In the genomic region with DNA sequence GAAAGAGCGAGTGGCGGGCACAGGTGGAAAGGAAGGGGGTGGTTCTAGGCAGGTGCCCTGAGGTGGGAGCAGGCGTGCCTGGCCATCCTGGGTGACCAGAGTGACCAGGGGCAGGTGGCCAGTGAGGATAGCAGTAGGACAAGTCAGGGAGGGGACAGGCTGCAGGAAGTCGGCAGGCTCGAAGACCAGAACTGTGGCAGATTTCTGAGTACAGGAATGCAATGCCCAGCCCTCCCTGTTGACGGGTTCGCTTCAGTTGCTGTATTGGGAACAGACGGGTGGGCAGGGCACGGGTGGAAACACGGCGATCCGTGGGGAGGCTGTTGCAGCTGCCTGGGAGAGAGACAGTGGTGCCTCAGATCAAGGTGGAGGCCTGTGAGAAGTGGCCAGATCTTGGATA, we compare ENCODE assay signal across 15 cellular contexts. TPM values are rescaled to one million over a fixed set of nuclear protein-coding genes. Genes with fewer than 3 reads are reported as not detected.
A peak's percentile ranks its signal among the peaks of the same experiment; 100 is the strongest.
DNase-seq lines count a peak whose midpoint lies in the region; ATAC-seq, FAIRE-seq and TF ChIP-seq lines count a peak whose summit lies in the region.
"Had no signal": no experiment of that assay in that cellular context is flagged by ENCODE, and none has a peak within 500 bp of the region (broad histone marks: within the 10 kb centered on the region; RNA-seq: fewer than 3 reads in every experiment).

No MANE protein-coding gene starts in this region.

- H3K36me3 ChIP-seq in HepG2 (replicated peaks in 1 of 2; ENCODE audit: control insufficient read depth in 1 of 2, insufficient read depth in 2 of 2, low read length in 2 of 2): no peaks in the 10 kb centered on the region
- peaks cover 0 to 6% (median 0%) of the 10 kb centered on the region in 4 donors for H3K36me3 ChIP-seq in right lobe of liver
- H3K36me3 ChIP-seq in MG63: peaks cover 13% of the 10 kb centered on the region

- BruUV-seq in HepG2 (replicated peaks; lab: Mats Ljungman, UMichigan): no TSS peak

- POLR2A ChIA-PET in HepG2 (lab: Yijun Ruan, JAX): no interaction called here
- POLR2A ChIA-PET in activated B cell treated with CpG ODN at 0.5 μM for 24 hours (lab: Charles Lee): interaction anchor here (2.9 kb wide), 1 partner anchor 224 kb away, joined by 20 read pairs; no protein-coding TSS in a partner anchor

- FAIRE-seq in HepG2 (lab: Jason Lieb, UNC): no peak

- H3K36me3 Mint-ChIP-seq in activated B cell treated with CpG ODN at 0.5 μM for 24 hours (ENCODE audit: low read depth): peaks cover 12% of the 10 kb centered on the region
- peaks cover 0 to 4% (median 0%) of the 10 kb centered on the region in 3 donors for H3K36me3 Mint-ChIP-seq in immature natural killer cell

- ATAC-seq in HepG2: no peak
- ATAC-seq in right lobe of liver: no peak
- ATAC-seq in activated B cell treated with CpG ODN at 0.5 μM for 24 hours (ENCODE audit: low read depth): no peak
- no peak for ATAC-seq in GM19395 (IDR thresholded peaks at IDR 0.05; ENCODE audit: unreplicated experiment)
- ATAC-seq: gastrocnemius medialis had no signal

- H3K4me3 Mint-ChIP-seq in activated B cell treated with CpG ODN at 0.5 μM for 24 hours (peak overlapping the region; percentile 46), immature natural killer cell (peak overlapping the region; percentile 3 to 88 (median 55))

- no peak overlapping the region for H2AFZ ChIP-seq in HepG2 (ENCODE audit: low read length)

- TF ChIP-seq EP300 in HepG2 (IDR thresholded peaks at IDR 0.05; ENCODE audit: low read depth in 2 of 2, low read length in 2 of 2): no peak
- TF ChIP-seq EP300 in HepG2 (CRISPR knock-in tag; IDR thresholded peaks at IDR 0.05; ENCODE audit: borderline replicate concordance): no peak

- TF ChIP-seq POLR2A in HepG2 (IDR thresholded peaks at IDR 0.05; ENCODE audit: insufficient read depth in 1 of 2, low read depth in 2 of 2, low read length in 2 of 2) (no peak), right lobe of liver (IDR thresholded peaks at IDR 0.05) (no peak)

- H3K9ac ChIP-seq in HepG2 (ENCODE audit: insufficient read depth, low read depth, low read length): peak overlapping the region; percentile 3; the same call in 1 of the 2 replicates

- H3K27ac ChIP-seq in HepG2 (ENCODE audit: extremely low read length, insufficient read depth, low read length) (no peak overlapping the region), right lobe of liver (no peak overlapping the region)
- H3K27ac ChIP-seq: gastrocnemius medialis, WERI-Rb-1 had no signal

- no peak for TF ChIP-seq CTCF in HepG2 (CRISPR knock-in tag; IDR thresholded peaks at IDR 0.05)
- TF ChIP-seq CTCF in right lobe of liver (IDR thresholded peaks at IDR 0.05): no peak
- no peak for TF ChIP-seq CTCF in activated B cell treated with CpG ODN at 0.5 μM for 24 hours (IDR thresholded peaks at IDR 0.05)

- 92% methylated on average over 11 of the region's 12 CpGs for WGBS in HepG2 (ENCODE audit: low lambda C conversion rate)
- 100% methylated on average over 4 of the region's 12 CpGs for WGBS in right lobe of liver (ENCODE audit: insufficient coverage, low coverage, low lambda C conversion rate, missing lambda C conversion rate)

- 0 out of 2 replicates have a peak overlapping the region, but pooled peaks have one; percentile 78 for H3K4me2 ChIP-seq in HepG2 (ENCODE audit: low read depth, low read length)

- peaks cover 40% of the 10 kb centered on the region for H3K4me1 ChIP-seq in HepG2 (ENCODE audit: insufficient read depth, low read length)
- H3K4me1 ChIP-seq in right lobe of liver: peaks cover 0 to 17% (median 4%) of the 10 kb centered on the region in 4 donors

- no peaks in the 10 kb centered on the region for H3K27me3 Mint-ChIP-seq in activated B cell treated with CpG ODN at 0.5 μM for 24 hours
- H3K27me3 Mint-ChIP-seq in immature natural killer cell (ENCODE audit: low read depth in 3 of 3): peaks cover 2 to 14% (median 8%) of the 10 kb centered on the region in 3 donors

- H3K27me3 ChIP-seq in HepG2 (ENCODE audit: control insufficient read depth in 1 of 2, insufficient read depth in 2 of 2, low read length in 2 of 2) (no peaks in the 10 kb centered on the region; a peak in 1 of 5 replicates), right lobe of liver (no peaks in the 10 kb centered on the region), MG63 (no peaks in the 10 kb centered on the region)
- H3K27me3 ChIP-seq: gastrocnemius medialis had no signal

- H3K79me2 ChIP-seq in HepG2 (ENCODE audit: insufficient read depth, low read length): peaks cover 11% of the 10 kb centered on the region

- H4K20me1 ChIP-seq in HepG2 (ENCODE audit: insufficient read depth, low read length): no peaks in the 10 kb centered on the region

- TF ChIP-seq RAD21 in HepG2 (CRISPR knock-in tag; IDR thresholded peaks at IDR 0.05): no peak

- H3K4me1 Mint-ChIP-seq in activated B cell treated with CpG ODN at 0.5 μM for 24 hours: peaks cover 33% of the 10 kb centered on the region
- H3K4me1 Mint-ChIP-seq in immature natural killer cell: peaks cover 36 to 38% of the 10 kb centered on the region in 2 donors

- H3K4me3 ChIP-seq in HepG2 (replicated peaks in 1 of 3; ENCODE audit: insufficient read depth in 1 of 3, low read depth in 2 of 3, low read length in 3 of 3) (no peak overlapping the region), right lobe of liver (no peak overlapping the region), MG63 (no peak overlapping the region; the same call in 1 of the 2 replicates)

- in situ Hi-C loops in HepG2 (cut with HindIII; ENCODE audit: extremely low pct_ligation_motif_present, low pct_unique_long_range_greater_than_20kb): no loop called here

- H3K27ac Mint-ChIP-seq in activated B cell treated with CpG ODN at 0.5 μM for 24 hours: no peak overlapping the region
- H3K27ac Mint-ChIP-seq in immature natural killer cell: peak overlapping the region in 4 of 6 donors; percentile 55 to 73 (median 68)

- H3K9me3 ChIP-seq in HepG2 (ENCODE audit: low read length) (no peaks in the 10 kb centered on the region), right lobe of liver (no peaks in the 10 kb centered on the region), MG63 (no peaks in the 10 kb centered on the region)
- H3K9me3 ChIP-seq: gastrocnemius medialis had no signal

- intact Hi-C loops in HepG2 (cut with micrococcal nuclease; ENCODE audit: unreplicated experiment) (no loop called here), right lobe of liver (cut with DNase I) (no loop called here), activated B cell treated with CpG ODN at 0.5 μM for 24 hours (cut with micrococcal nuclease) (no loop called here)

- DNase-seq in HepG2 (ENCODE audit: low spot score) (no peak), right lobe of liver (no peak), activated B cell treated with CpG ODN at 0.5 μM for 24 hours (no peak), immature natural killer cell (no peak), MG63 (no peak), NCI-H146 (lab: John Stamatoyannopoulos, UW) (no peak), SKM-1 treated with dmso at 0.1 percent for 144 hours (lab: John Stamatoyannopoulos, UW; ENCODE audit: unreplicated experiment) (no peak)
- DNase-seq: gastrocnemius medialis; GF-D8; occipital lobe; stimulated activated CD4-positive, alpha-beta T cell treated with anti-CD3 and anti-CD28 coated beads, Interleukin-15, amount 100 ng/mL, for 24 hours; WERI-Rb-1 had no signal

- CTCF ChIA-PET in HepG2 (lab: Yijun Ruan, JAX; ENCODE audit: low intra/inter-chr PET ratio, low total read pairs): no interaction called here
- CTCF ChIA-PET in activated B cell treated with CpG ODN at 0.5 μM for 24 hours (lab: Charles Lee): interaction anchor here (1.1 to 4.3 kb wide), 2 partner anchors 26 to 193 kb away, joined by 3 to 29 read pairs; no protein-coding TSS in a partner anchor

- H3K9me3 Mint-ChIP-seq in activated B cell treated with CpG ODN at 0.5 μM for 24 hours: no peaks in the 10 kb centered on the region
- no peaks in the 10 kb centered on the region for H3K9me3 Mint-ChIP-seq in immature natural killer cell

RNA-seq across cellular contexts. Expression of gene ZNF628, which starts 1.9 kb away (rescaled TPM):
- total RNA-seq in HepG2 (2016; rRNA removed; fragmentation: Illumina TruSeq; extraction: Trizol) (1.00 and 1.2 TPM in 2 replicates), right lobe of liver (1 to 10 TPM; 3.4 to 9.2 (median 4.4) TPM), activated B cell treated with CpG ODN at 0.5 μM for 24 hours (10.4 and 12.7 TPM in 2 replicates)
- 0.53 and 0.91 TPM in 2 replicates for total RNA-seq in HepG2 (2016; cell fraction: cytosol; rRNA removed; fragmentation: Illumina TruSeq; extraction: Trizol; ENCODE audit: low read depth)
- 0.98 and 1.1 TPM in 2 replicates for total RNA-seq in HepG2 (2016; cell fraction: insoluble cytoplasmic fraction; rRNA removed; fragmentation: Illumina TruSeq; extraction: Trizol)
- 1.9 and 2.5 TPM in 2 replicates for total RNA-seq in HepG2 (2016; cell fraction: membrane; rRNA removed; fragmentation: Illumina TruSeq; extraction: Trizol)
- total RNA-seq in HepG2 (2016; cell fraction: nucleus; rRNA removed; fragmentation: Illumina TruSeq; extraction: Trizol): 1.2 TPM in 2 replicates
- polyA plus RNA-seq in HepG2 (2011; rRNA removed) (0.48 and 0.54 TPM in 2 replicates), immature natural killer cell (under 1 TPM; 0.14 to 0.72 (median 0.21) TPM)
- 0.19 and 0.56 TPM in 2 replicates for polyA plus RNA-seq in HepG2 (2011; cell fraction: cytosol; rRNA removed)
- polyA plus RNA-seq in HepG2 (2011; cell fraction: nucleus; rRNA removed): 2.8 and 4.7 TPM in 2 replicates
- 1.7 and 1.9 TPM in 2 replicates for polyA plus RNA-seq in HepG2 (2012)
- 0.40 and 0.47 TPM in 2 replicates for polyA plus RNA-seq in HepG2 (2016; cell fraction: cytosol; fragmentation: Illumina TruSeq; extraction: Trizol; ENCODE audit: low read depth)
- 1.4 and 2.1 TPM in 2 replicates for polyA plus RNA-seq in HepG2 (2016; cell fraction: insoluble cytoplasmic fraction; fragmentation: Illumina TruSeq; extraction: Trizol; ENCODE audit: low read depth)
- 1.1 and 2.4 TPM in 2 replicates for polyA plus RNA-seq in HepG2 (2016; cell fraction: membrane; fragmentation: Illumina TruSeq; extraction: Trizol; ENCODE audit: low read depth)
- polyA plus RNA-seq in HepG2 (2016; cell fraction: nucleus; fragmentation: Illumina TruSeq; extraction: Trizol; ENCODE audit: insufficient read depth, low read depth): 2.5 and 2.7 TPM in 2 replicates
- polyA minus RNA-seq in HepG2 (2011; rRNA and poly(A)+ RNA removed; ENCODE audit: low replicate concordance): 0.75 and 2.3 TPM in 2 replicates
- polyA minus RNA-seq in HepG2 (2011; cell fraction: cytosol; rRNA and poly(A)+ RNA removed): 1.9 and 2.1 TPM in 2 replicates
- 0.62 and 1.8 TPM in 2 replicates for polyA minus RNA-seq in HepG2 (2011; cell fraction: nucleus; rRNA and poly(A)+ RNA removed)
- total RNA-seq in MG63 (2014; rRNA removed; shearing (Covaris generic); ENCODE audit: low replicate concordance): 3.1 and 4.0 TPM in 2 replicates

RNA-seq across cellular contexts. Expression of gene NAT14, which starts 6.6 kb away (rescaled TPM):
- total RNA-seq in HepG2 (2016; rRNA removed; fragmentation: Illumina TruSeq; extraction: Trizol) (14.7 and 22.3 TPM in 2 replicates), right lobe of liver (1 to 10 TPM; 2.5 to 6.0 (median 3.9) TPM), activated B cell treated with CpG ODN at 0.5 μM for 24 hours (10.9 and 13.8 TPM in 2 replicates)
- total RNA-seq in HepG2 (2016; cell fraction: cytosol; rRNA removed; fragmentation: Illumina TruSeq; extraction: Trizol; ENCODE audit: low read depth): 15.7 and 17.4 TPM in 2 replicates
- 14.8 and 26.5 TPM in 2 replicates for total RNA-seq in HepG2 (2016; cell fraction: insoluble cytoplasmic fraction; rRNA removed; fragmentation: Illumina TruSeq; extraction: Trizol)
- total RNA-seq in HepG2 (2016; cell fraction: membrane; rRNA removed; fragmentation: Illumina TruSeq; extraction: Trizol): 24.1 and 26.6 TPM in 2 replicates
- total RNA-seq in HepG2 (2016; cell fraction: nucleus; rRNA removed; fragmentation: Illumina TruSeq; extraction: Trizol): 17.7 and 22.1 TPM in 2 replicates
- polyA plus RNA-seq in HepG2 (2011; rRNA removed) (20.7 and 24.7 TPM in 2 replicates), immature natural killer cell (1 to 10 TPM in 2 of 3 donors, not detected in 1; 2.7 to 4.8 TPM)
- 17.5 and 24.6 TPM in 2 replicates for polyA plus RNA-seq in HepG2 (2011; cell fraction: cytosol; rRNA removed)
- 37.8 and 42.1 TPM in 2 replicates for polyA plus RNA-seq in HepG2 (2011; cell fraction: nucleus; rRNA removed)
- 19.0 and 25.8 TPM in 2 replicates for polyA plus RNA-seq in HepG2 (2012)
- polyA plus RNA-seq in HepG2 (2016; cell fraction: cytosol; fragmentation: Illumina TruSeq; extraction: Trizol; ENCODE audit: low read depth): 18.4 and 22.8 TPM in 2 replicates
- polyA plus RNA-seq in HepG2 (2016; cell fraction: insoluble cytoplasmic fraction; fragmentation: Illumina TruSeq; extraction: Trizol; ENCODE audit: low read depth): 16.4 and 17.1 TPM in 2 replicates
- polyA plus RNA-seq in HepG2 (2016; cell fraction: membrane; fragmentation: Illumina TruSeq; extraction: Trizol; ENCODE audit: low read depth): 23.9 and 24.7 TPM in 2 replicates
- polyA plus RNA-seq in HepG2 (2016; cell fraction: nucleus; fragmentation: Illumina TruSeq; extraction: Trizol; ENCODE audit: insufficient read depth, low read depth): 40.3 and 41.0 TPM in 2 replicates
- polyA minus RNA-seq in HepG2 (2011; rRNA and poly(A)+ RNA removed; ENCODE audit: low replicate concordance): 4.3 and 11.1 TPM in 2 replicates
- 4.5 and 6.5 TPM in 2 replicates for polyA minus RNA-seq in HepG2 (2011; cell fraction: cytosol; rRNA and poly(A)+ RNA removed)
- polyA minus RNA-seq in HepG2 (2011; cell fraction: nucleus; rRNA and poly(A)+ RNA removed): 3.2 and 5.3 TPM in 2 replicates
- total RNA-seq in MG63 (2014; rRNA removed; shearing (Covaris generic); ENCODE audit: low replicate concordance): 19.7 and 35.1 TPM in 2 replicates

RNA-seq across cellular contexts. Expression of gene SSC5D, which starts 9.9 kb away (rescaled TPM):
- total RNA-seq in HepG2 (2016; rRNA removed; fragmentation: Illumina TruSeq; extraction: Trizol): not detected in 2 replicates
- total RNA-seq in HepG2 (2016; cell fraction: cytosol; rRNA removed; fragmentation: Illumina TruSeq; extraction: Trizol; ENCODE audit: low read depth): not detected in 2 replicates
- total RNA-seq in HepG2 (2016; cell fraction: insoluble cytoplasmic fraction; rRNA removed; fragmentation: Illumina TruSeq; extraction: Trizol): not detected in 2 replicates
- not detected in 2 replicates for total RNA-seq in HepG2 (2016; cell fraction: membrane; rRNA removed; fragmentation: Illumina TruSeq; extraction: Trizol)
- total RNA-seq in HepG2 (2016; cell fraction: nucleus; rRNA removed; fragmentation: Illumina TruSeq; extraction: Trizol): not detected in 2 replicates
- polyA plus RNA-seq in HepG2 (2011; rRNA removed): 0.03 TPM in 1 of 2 replicates, not detected in the other
- not detected in 2 replicates for polyA plus RNA-seq in HepG2 (2011; cell fraction: cytosol; rRNA removed)
- polyA plus RNA-seq in HepG2 (2011; cell fraction: nucleus; rRNA removed): 0.10 and 0.61 TPM in 2 replicates
- polyA plus RNA-seq in HepG2 (2012): 0.03 TPM in 1 of 2 replicates, not detected in the other
- polyA plus RNA-seq in HepG2 (2016; cell fraction: cytosol; fragmentation: Illumina TruSeq; extraction: Trizol; ENCODE audit: low read depth): not detected in 2 replicates
- polyA plus RNA-seq in HepG2 (2016; cell fraction: insoluble cytoplasmic fraction; fragmentation: Illumina TruSeq; extraction: Trizol; ENCODE audit: low read depth): not detected in 2 replicates
- polyA plus RNA-seq in HepG2 (2016; cell fraction: membrane; fragmentation: Illumina TruSeq; extraction: Trizol; ENCODE audit: low read depth): not detected in 2 replicates
- not detected in 2 replicates for polyA plus RNA-seq in HepG2 (2016; cell fraction: nucleus; fragmentation: Illumina TruSeq; extraction: Trizol; ENCODE audit: insufficient read depth, low read depth)
- 0.04 and 0.14 TPM in 2 replicates for polyA minus RNA-seq in HepG2 (2011; rRNA and poly(A)+ RNA removed; ENCODE audit: low replicate concordance)
- not detected in 2 replicates for polyA minus RNA-seq in HepG2 (2011; cell fraction: cytosol; rRNA and poly(A)+ RNA removed)
- polyA minus RNA-seq in HepG2 (2011; cell fraction: nucleus; rRNA and poly(A)+ RNA removed): 0.12 TPM in 1 of 2 replicates, not detected in the other
- total RNA-seq in right lobe of liver: 1 to 10 TPM in 4 of 6 experiments, under 1 TPM in 2; 0.35 to 1.6 (median 1.2) TPM
- 0.17 and 0.20 TPM in 2 replicates for total RNA-seq in activated B cell treated with CpG ODN at 0.5 μM for 24 hours
- not detected for polyA plus RNA-seq in immature natural killer cell
- total RNA-seq in MG63 (2014; rRNA removed; shearing (Covaris generic); ENCODE audit: low replicate concordance): 1.4 TPM in 1 of 2 replicates, not detected in the other

RNA-seq across cellular contexts. Expression of gene C19orf85, which starts 13.8 kb away (rescaled TPM):
- total RNA-seq in HepG2 (2016; rRNA removed; fragmentation: Illumina TruSeq; extraction: Trizol): not detected in 2 replicates
- total RNA-seq in HepG2 (2016; cell fraction: cytosol; rRNA removed; fragmentation: Illumina TruSeq; extraction: Trizol; ENCODE audit: low read depth): not detected in 2 replicates
- not detected in 2 replicates for total RNA-seq in HepG2 (2016; cell fraction: insoluble cytoplasmic fraction; rRNA removed; fragmentation: Illumina TruSeq; extraction: Trizol)
- total RNA-seq in HepG2 (2016; cell fraction: membrane; rRNA removed; fragmentation: Illumina TruSeq; extraction: Trizol): not detected in 2 replicates
- not detected in 2 replicates for total RNA-seq in HepG2 (2016; cell fraction: nucleus; rRNA removed; fragmentation: Illumina TruSeq; extraction: Trizol)
- not detected in 2 replicates for polyA plus RNA-seq in HepG2 (2011; rRNA removed)
- not detected in 2 replicates for polyA plus RNA-seq in HepG2 (2011; cell fraction: cytosol; rRNA removed)
- not detected in 2 replicates for polyA plus RNA-seq in HepG2 (2011; cell fraction: nucleus; rRNA removed)
- polyA plus RNA-seq in HepG2 (2012): not detected in 2 replicates
- polyA plus RNA-seq in HepG2 (2016; cell fraction: cytosol; fragmentation: Illumina TruSeq; extraction: Trizol; ENCODE audit: low read depth): not detected in 2 replicates
- not detected in 2 replicates for polyA plus RNA-seq in HepG2 (2016; cell fraction: insoluble cytoplasmic fraction; fragmentation: Illumina TruSeq; extraction: Trizol; ENCODE audit: low read depth)
- polyA plus RNA-seq in HepG2 (2016; cell fraction: membrane; fragmentation: Illumina TruSeq; extraction: Trizol; ENCODE audit: low read depth): not detected in 2 replicates
- not detected in 2 replicates for polyA plus RNA-seq in HepG2 (2016; cell fraction: nucleus; fragmentation: Illumina TruSeq; extraction: Trizol; ENCODE audit: insufficient read depth, low read depth)
- not detected in 2 replicates for polyA minus RNA-seq in HepG2 (2011; rRNA and poly(A)+ RNA removed; ENCODE audit: low replicate concordance)
- not detected in 2 replicates for polyA minus RNA-seq in HepG2 (2011; cell fraction: cytosol; rRNA and poly(A)+ RNA removed)
- polyA minus RNA-seq in HepG2 (2011; cell fraction: nucleus; rRNA and poly(A)+ RNA removed): not detected in 2 replicates
- total RNA-seq in right lobe of liver: not detected
- total RNA-seq in activated B cell treated with CpG ODN at 0.5 μM for 24 hours: not detected in 2 replicates
- polyA plus RNA-seq in immature natural killer cell: not detected
- not detected in 2 replicates for total RNA-seq in MG63 (2014; rRNA removed; shearing (Covaris generic); ENCODE audit: low replicate concordance)
- total RNA-seq: gastrocnemius medialis, NCI-H460, occipital lobe had no signal
- polyA plus RNA-seq: adipose tissue had no signal

RNA-seq across cellular contexts. Expression of gene ISOC2, which starts 16.9 kb away (rescaled TPM):
- total RNA-seq in HepG2 (2016; rRNA removed; fragmentation: Illumina TruSeq; extraction: Trizol): 105 and 106 TPM in 2 replicates
- 58.0 and 83.1 TPM in 2 replicates for total RNA-seq in HepG2 (2016; cell fraction: cytosol; rRNA removed; fragmentation: Illumina TruSeq; extraction: Trizol; ENCODE audit: low read depth)
- total RNA-seq in HepG2 (2016; cell fraction: insoluble cytoplasmic fraction; rRNA removed; fragmentation: Illumina TruSeq; extraction: Trizol): 111 TPM in 2 replicates
- 74.7 and 115 TPM in 2 replicates for total RNA-seq in HepG2 (2016; cell fraction: membrane; rRNA removed; fragmentation: Illumina TruSeq; extraction: Trizol)
- total RNA-seq in HepG2 (2016; cell fraction: nucleus; rRNA removed; fragmentation: Illumina TruSeq; extraction: Trizol): 35.2 and 36.6 TPM in 2 replicates
- 76.8 and 91.2 TPM in 2 replicates for polyA plus RNA-seq in HepG2 (2011; rRNA removed)
- polyA plus RNA-seq in HepG2 (2011; cell fraction: cytosol; rRNA removed): 54.7 and 108 TPM in 2 replicates
- polyA plus RNA-seq in HepG2 (2011; cell fraction: nucleus; rRNA removed): 86.0 and 95.9 TPM in 2 replicates
- 45.9 and 55.5 TPM in 2 replicates for polyA plus RNA-seq in HepG2 (2012)
- polyA plus RNA-seq in HepG2 (2016; cell fraction: cytosol; fragmentation: Illumina TruSeq; extraction: Trizol; ENCODE audit: low read depth): 60.4 and 89.7 TPM in 2 replicates
- polyA plus RNA-seq in HepG2 (2016; cell fraction: insoluble cytoplasmic fraction; fragmentation: Illumina TruSeq; extraction: Trizol; ENCODE audit: low read depth): 101 and 114 TPM in 2 replicates
- polyA plus RNA-seq in HepG2 (2016; cell fraction: membrane; fragmentation: Illumina TruSeq; extraction: Trizol; ENCODE audit: low read depth): 71.9 and 93.3 TPM in 2 replicates
- 63.4 and 69.6 TPM in 2 replicates for polyA plus RNA-seq in HepG2 (2016; cell fraction: nucleus; fragmentation: Illumina TruSeq; extraction: Trizol; ENCODE audit: insufficient read depth, low read depth)
- 18.3 and 57.5 TPM in 2 replicates for polyA minus RNA-seq in HepG2 (2011; rRNA and poly(A)+ RNA removed; ENCODE audit: low replicate concordance)
- 34.3 and 34.6 TPM in 2 replicates for polyA minus RNA-seq in HepG2 (2011; cell fraction: cytosol; rRNA and poly(A)+ RNA removed)
- polyA minus RNA-seq in HepG2 (2011; cell fraction: nucleus; rRNA and poly(A)+ RNA removed): 21.0 and 25.6 TPM in 2 replicates
- 100 to 1,000 TPM in 3 of 6 experiments, 10 to 100 TPM in 3; 69.4 to 222 (median 100) TPM for total RNA-seq in right lobe of liver
- 28.7 and 29.0 TPM in 2 replicates for total RNA-seq in activated B cell treated with CpG ODN at 0.5 μM for 24 hours
- 10 to 100 TPM; 30.4 to 46.0 (median 34.2) TPM for polyA plus RNA-seq in immature natural killer cell
- 149 and 180 TPM in 2 replicates for total RNA-seq in MG63 (2014; rRNA removed; shearing (Covaris generic); ENCODE audit: low replicate concordance)
